Comparison of ENCODE assay signal across 1 cellular context in the genomic region with DNA sequence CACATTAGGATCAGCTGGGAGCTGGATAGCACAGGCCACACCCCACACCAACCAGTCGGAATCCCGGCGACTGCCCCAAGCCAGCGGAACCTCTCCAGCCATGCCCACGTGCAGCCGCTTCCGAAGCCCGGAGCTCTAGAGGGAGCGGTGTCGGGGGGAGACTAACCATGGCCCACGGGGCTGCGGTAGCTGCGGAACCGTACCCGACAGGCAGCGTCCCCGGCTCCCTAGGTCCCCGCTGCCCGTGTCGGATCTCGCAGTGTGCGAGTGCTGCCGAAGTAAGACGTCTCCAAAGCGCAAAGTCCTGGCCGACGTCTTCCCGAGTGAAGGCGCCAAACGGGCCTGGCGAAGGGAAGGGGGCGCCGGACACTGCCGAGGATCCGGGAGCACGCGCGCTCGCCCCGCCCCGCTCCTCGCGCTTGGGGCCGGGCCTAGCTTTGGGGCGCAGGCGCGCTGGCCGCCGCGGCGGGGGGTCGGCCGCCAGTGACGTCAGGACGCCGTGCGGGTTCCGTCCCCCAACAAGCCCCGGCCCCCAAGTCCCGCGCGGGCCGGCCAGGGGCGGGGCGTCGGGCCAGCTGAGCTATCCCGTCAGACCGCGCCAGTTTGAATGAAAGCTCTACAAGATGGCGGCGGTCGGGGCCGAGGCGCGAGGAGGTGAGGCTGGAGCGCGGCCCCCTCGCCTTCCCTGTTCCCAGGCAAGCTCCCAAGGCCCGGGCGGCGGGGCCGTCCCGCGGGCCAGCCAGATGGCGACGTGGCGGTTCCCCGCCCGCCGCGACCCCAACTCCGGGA.
TF ChIP-seq lines count a peak whose summit lies in the region.

SUV39H2 (plus strand) TSS at position 601 of the 789 bp plus-strand sequence; CDS start at position 624, 23 bp downstream.

TF ChIP-seq in HepG2, 621 proteins besides CTCF, POLR2A, EP300 and RAD21 (continued from another document and continues in another):
- TF ChIP-seq STAT6 (CRISPR knock-in tag; IDR thresholded peaks at IDR 0.05; ENCODE audit: borderline replicate concordance) (no peak), ZBTB38 (CRISPR knock-in tag; IDR thresholded peaks at IDR 0.05) (no peak), FOXJ3 (CRISPR knock-in tag; IDR thresholded peaks at IDR 0.05; ENCODE audit: borderline replicate concordance) (no peak), KDM1A (CRISPR knock-in tag; IDR thresholded peaks at IDR 0.05) (no peak), ZNF761 (CRISPR knock-in tag; conservative IDR thresholded peaks at IDR 0.05) (peak; percentile 92; the same call in 1 of the 2 replicates), ZNF232 (CRISPR knock-in tag; IDR thresholded peaks at IDR 0.05; ENCODE audit: borderline replicate concordance) (peak; percentile 22; the same call in 1 of the 2 replicates), YEATS4 (CRISPR knock-in tag; IDR thresholded peaks at IDR 0.05; ENCODE audit: borderline replicate concordance) (peak; percentile 93), ZZZ3 (CRISPR knock-in tag; IDR thresholded peaks at IDR 0.05; ENCODE audit: borderline replicate concordance) (no peak), NFATC3 (CRISPR knock-in tag; IDR thresholded peaks at IDR 0.05) (0 out of 2 replicates have a peak, but pooled peaks have one; percentile 85), ZIK1 (CRISPR knock-in tag; IDR thresholded peaks at IDR 0.05; ENCODE audit: borderline replicate concordance, low read depth) (peak; percentile 67; the same call in 1 of the 2 replicates), STAT5B (CRISPR knock-in tag; IDR thresholded peaks at IDR 0.05) (0 out of 2 replicates have a peak, but pooled peaks have one; percentile 50), CAMTA2 (CRISPR knock-in tag; IDR thresholded peaks at IDR 0.05; ENCODE audit: borderline replicate concordance) (peak; percentile 66; the same call in 1 of the 2 replicates), ZSCAN29 (CRISPR knock-in tag; conservative IDR thresholded peaks at IDR 0.05) (peak; percentile 89), ZSCAN5A (CRISPR knock-in tag; IDR thresholded peaks at IDR 0.05; ENCODE audit: borderline replicate concordance) (peak; percentile 63; the same call in 1 of the 2 replicates), SIN3A (IDR thresholded peaks at IDR 0.05; ENCODE audit: borderline replicate concordance, low read depth, low read length) (peak; percentile 88), RFXANK (CRISPR knock-in tag; IDR thresholded peaks at IDR 0.05) (0 out of 2 replicates have a peak, but pooled peaks have one; percentile 65), ZNF225 (CRISPR knock-in tag; IDR thresholded peaks at IDR 0.05) (no peak), ZNF274 (CRISPR knock-in tag; IDR thresholded peaks at IDR 0.05) (peak; percentile 93), KDM6A (CRISPR knock-in tag; IDR thresholded peaks at IDR 0.05; ENCODE audit: low read depth) (no peak), CENPX (CRISPR knock-in tag; IDR thresholded peaks at IDR 0.05) (no peak), MXI1 (IDR thresholded peaks at IDR 0.05; ENCODE audit: borderline replicate concordance, low read depth, low read length) (peak; percentile 91), ZNF576 (CRISPR knock-in tag; IDR thresholded peaks at IDR 0.05) (0 out of 2 replicates have a peak, but pooled peaks have one; percentile 30), FOXA1 (IDR thresholded peaks at IDR 0.05) (no peak), FOXA1 (CRISPR knock-in tag; IDR thresholded peaks at IDR 0.05) (no peak), ZNF816 (CRISPR knock-in tag; IDR thresholded peaks at IDR 0.05; ENCODE audit: borderline replicate concordance) (0 out of 2 replicates have a peak, but pooled peaks have one; percentile 22), ZNF687 (CRISPR knock-in tag; IDR thresholded peaks at IDR 0.05) (peak; percentile 91), SP4 (CRISPR knock-in tag; IDR thresholded peaks at IDR 0.05) (peak; percentile 81; the same call in 1 of the 2 replicates), ETV5 (CRISPR knock-in tag; IDR thresholded peaks at IDR 0.05; ENCODE audit: borderline replicate concordance) (peak; percentile 38; the same call in 1 of the 2 replicates), HHEX (CRISPR knock-in tag; IDR thresholded peaks at IDR 0.05) (no peak)
- TF ChIP-seq, protein P1, sequence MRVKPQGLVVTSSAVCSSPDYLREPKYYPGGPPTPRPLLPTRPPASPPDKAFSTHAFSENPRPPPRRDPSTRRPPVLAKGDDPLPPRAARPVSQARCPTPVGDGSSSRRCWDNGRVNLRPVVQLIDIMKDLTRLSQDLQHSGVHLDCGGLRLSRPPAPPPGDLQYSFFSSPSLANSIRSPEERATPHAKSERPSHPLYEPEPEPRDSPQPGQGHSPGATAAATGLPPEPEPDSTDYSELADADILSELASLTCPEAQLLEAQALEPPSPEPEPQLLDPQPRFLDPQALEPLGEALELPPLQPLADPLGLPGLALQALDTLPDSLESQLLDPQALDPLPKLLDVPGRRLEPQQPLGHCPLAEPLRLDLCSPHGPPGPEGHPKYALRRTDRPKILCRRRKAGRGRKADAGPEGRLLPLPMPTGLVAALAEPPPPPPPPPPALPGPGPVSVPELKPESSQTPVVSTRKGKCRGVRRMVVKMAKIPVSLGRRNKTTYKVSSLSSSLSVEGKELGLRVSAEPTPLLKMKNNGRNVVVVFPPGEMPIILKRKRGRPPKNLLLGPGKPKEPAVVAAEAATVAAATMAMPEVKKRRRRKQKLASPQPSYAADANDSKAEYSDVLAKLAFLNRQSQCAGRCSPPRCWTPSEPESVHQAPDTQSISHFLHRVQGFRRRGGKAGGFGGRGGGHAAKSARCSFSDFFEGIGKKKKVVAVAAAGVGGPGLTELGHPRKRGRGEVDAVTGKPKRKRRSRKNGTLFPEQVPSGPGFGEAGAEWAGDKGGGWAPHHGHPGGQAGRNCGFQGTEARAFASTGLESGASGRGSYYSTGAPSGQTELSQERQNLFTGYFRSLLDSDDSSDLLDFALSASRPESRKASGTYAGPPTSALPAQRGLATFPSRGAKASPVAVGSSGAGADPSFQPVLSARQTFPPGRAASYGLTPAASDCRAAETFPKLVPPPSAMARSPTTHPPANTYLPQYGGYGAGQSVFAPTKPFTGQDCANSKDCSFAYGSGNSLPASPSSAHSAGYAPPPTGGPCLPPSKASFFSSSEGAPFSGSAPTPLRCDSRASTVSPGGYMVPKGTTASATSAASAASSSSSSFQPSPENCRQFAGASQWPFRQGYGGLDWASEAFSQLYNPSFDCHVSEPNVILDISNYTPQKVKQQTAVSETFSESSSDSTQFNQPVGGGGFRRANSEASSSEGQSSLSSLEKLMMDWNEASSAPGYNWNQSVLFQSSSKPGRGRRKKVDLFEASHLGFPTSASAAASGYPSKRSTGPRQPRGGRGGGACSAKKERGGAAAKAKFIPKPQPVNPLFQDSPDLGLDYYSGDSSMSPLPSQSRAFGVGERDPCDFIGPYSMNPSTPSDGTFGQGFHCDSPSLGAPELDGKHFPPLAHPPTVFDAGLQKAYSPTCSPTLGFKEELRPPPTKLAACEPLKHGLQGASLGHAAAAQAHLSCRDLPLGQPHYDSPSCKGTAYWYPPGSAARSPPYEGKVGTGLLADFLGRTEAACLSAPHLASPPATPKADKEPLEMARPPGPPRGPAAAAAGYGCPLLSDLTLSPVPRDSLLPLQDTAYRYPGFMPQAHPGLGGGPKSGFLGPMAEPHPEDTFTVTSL (CRISPR knock-in tag; IDR thresholded peaks at IDR 0.05; ENCODE audit: borderline replicate concordance) = no peak
- TF ChIP-seq, protein P2, sequence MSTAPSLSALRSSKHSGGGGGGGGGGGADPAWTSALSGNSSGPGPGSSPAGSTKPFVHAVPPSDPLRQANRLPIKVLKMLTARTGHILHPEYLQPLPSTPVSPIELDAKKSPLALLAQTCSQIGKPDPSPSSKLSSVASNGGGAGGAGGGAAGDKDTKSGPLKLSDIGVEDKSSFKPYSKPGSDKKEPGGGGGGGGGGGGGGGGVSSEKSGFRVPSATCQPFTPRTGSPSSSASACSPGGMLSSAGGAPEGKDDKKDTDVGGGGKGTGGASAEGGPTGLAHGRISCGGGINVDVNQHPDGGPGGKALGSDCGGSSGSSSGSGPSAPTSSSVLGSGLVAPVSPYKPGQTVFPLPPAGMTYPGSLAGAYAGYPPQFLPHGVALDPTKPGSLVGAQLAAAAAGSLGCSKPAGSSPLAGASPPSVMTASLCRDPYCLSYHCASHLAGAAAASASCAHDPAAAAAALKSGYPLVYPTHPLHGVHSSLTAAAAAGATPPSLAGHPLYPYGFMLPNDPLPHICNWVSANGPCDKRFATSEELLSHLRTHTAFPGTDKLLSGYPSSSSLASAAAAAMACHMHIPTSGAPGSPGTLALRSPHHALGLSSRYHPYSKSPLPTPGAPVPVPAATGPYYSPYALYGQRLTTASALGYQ (CRISPR knock-in tag; IDR thresholded peaks at IDR 0.05) = peak; percentile 23; the same call in 1 of the 2 replicates
- TF ChIP-seq, protein P3, sequence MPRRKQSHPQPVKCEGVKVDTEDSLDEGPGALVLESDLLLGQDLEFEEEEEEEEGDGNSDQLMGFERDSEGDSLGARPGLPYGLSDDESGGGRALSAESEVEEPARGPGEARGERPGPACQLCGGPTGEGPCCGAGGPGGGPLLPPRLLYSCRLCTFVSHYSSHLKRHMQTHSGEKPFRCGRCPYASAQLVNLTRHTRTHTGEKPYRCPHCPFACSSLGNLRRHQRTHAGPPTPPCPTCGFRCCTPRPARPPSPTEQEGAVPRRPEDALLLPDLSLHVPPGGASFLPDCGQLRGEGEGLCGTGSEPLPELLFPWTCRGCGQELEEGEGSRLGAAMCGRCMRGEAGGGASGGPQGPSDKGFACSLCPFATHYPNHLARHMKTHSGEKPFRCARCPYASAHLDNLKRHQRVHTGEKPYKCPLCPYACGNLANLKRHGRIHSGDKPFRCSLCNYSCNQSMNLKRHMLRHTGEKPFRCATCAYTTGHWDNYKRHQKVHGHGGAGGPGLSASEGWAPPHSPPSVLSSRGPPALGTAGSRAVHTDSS (CRISPR knock-in tag; conservative IDR thresholded peaks at IDR 0.05) = no peak
- TF ChIP-seq, protein P4, sequence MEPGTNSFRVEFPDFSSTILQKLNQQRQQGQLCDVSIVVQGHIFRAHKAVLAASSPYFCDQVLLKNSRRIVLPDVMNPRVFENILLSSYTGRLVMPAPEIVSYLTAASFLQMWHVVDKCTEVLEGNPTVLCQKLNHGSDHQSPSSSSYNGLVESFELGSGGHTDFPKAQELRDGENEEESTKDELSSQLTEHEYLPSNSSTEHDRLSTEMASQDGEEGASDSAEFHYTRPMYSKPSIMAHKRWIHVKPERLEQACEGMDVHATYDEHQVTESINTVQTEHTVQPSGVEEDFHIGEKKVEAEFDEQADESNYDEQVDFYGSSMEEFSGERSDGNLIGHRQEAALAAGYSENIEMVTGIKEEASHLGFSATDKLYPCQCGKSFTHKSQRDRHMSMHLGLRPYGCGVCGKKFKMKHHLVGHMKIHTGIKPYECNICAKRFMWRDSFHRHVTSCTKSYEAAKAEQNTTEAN (CRISPR knock-in tag; conservative IDR thresholded peaks at IDR 0.05) = peak; percentile 45; the same call in 1 of the 2 replicates
- TF ChIP-seq, protein P5, sequence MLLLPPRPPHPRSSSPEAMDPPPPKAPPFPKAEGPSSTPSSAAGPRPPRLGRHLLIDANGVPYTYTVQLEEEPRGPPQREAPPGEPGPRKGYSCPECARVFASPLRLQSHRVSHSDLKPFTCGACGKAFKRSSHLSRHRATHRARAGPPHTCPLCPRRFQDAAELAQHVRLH (CRISPR knock-in tag; IDR thresholded peaks at IDR 0.05; ENCODE audit: borderline replicate concordance, low read depth) = peak; percentile 95; the same call in 1 of the 2 replicates
